ENCODE assay signal across 1 cellular context in the genomic region with DNA sequence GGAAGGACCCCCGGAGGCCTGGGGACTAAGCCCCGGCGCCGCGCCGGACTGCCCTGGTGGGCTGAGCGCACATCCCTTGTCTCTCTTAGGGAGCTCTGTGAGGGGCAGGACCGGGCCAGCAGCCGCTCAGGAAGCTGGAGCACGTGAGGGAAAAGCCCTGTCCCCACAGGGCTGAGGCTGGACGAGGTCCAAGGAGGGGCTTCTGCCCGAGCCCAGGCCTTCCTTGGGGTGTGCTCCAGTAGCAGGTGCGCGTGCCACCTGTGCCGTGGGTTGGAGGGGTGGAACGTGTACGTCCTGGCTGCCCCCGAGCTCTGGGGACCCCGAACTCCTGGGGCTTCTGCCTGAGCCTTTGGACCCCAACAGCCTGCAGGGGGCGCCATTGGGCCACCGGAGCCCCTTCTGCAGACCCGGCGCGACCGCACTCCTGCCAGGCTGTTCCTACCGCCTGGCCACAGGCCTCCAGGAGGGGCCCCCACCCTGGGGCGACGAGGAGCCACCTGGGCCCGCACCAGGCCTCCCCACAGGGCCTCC.
A peak's percentile ranks its signal among the peaks of the same experiment; 100 is the strongest.
TF ChIP-seq lines count a peak whose summit lies in the region.

No MANE protein-coding gene starts in this region.

TF ChIP-seq in HepG2, 621 proteins besides CTCF, POLR2A, EP300 and RAD21 (continued from another document and continues in another):
- TF ChIP-seq, protein P1, sequence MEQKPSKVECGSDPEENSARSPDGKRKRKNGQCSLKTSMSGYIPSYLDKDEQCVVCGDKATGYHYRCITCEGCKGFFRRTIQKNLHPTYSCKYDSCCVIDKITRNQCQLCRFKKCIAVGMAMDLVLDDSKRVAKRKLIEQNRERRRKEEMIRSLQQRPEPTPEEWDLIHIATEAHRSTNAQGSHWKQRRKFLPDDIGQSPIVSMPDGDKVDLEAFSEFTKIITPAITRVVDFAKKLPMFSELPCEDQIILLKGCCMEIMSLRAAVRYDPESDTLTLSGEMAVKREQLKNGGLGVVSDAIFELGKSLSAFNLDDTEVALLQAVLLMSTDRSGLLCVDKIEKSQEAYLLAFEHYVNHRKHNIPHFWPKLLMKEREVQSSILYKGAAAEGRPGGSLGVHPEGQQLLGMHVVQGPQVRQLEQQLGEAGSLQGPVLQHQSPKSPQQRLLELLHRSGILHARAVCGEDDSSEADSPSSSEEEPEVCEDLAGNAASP (CRISPR knock-in tag; IDR thresholded peaks at IDR 0.05; ENCODE audit: borderline replicate concordance) = 0 out of 2 replicates have a peak, but pooled peaks have one; percentile 48
- 0 out of 2 replicates have a peak, but pooled peaks have one; percentile 49 for TF ChIP-seq ZNF124 (CRISPR knock-in tag; IDR thresholded peaks at IDR 0.05)
- TF ChIP-seq, protein P2, sequence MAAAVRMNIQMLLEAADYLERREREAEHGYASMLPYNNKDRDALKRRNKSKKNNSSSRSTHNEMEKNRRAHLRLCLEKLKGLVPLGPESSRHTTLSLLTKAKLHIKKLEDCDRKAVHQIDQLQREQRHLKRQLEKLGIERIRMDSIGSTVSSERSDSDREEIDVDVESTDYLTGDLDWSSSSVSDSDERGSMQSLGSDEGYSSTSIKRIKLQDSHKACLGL (CRISPR knock-in tag; IDR thresholded peaks at IDR 0.05) = no peak
- no peak; the same call in 1 of the 2 replicates for TF ChIP-seq NFKB2 (CRISPR knock-in tag; IDR thresholded peaks at IDR 0.05; ENCODE audit: borderline replicate concordance)
- 0 out of 2 replicates have a peak, but pooled peaks have one; percentile 26 for TF ChIP-seq NCOA2 (CRISPR knock-in tag; IDR thresholded peaks at IDR 0.05)
- no peak for TF ChIP-seq CAMTA2 (CRISPR knock-in tag; IDR thresholded peaks at IDR 0.05; ENCODE audit: borderline replicate concordance)
- TF ChIP-seq ZNF205 (CRISPR knock-in tag; IDR thresholded peaks at IDR 0.05) = no peak
- no peak for TF ChIP-seq HMGA1 (CRISPR knock-in tag; conservative IDR thresholded peaks at IDR 0.05)
- TF ChIP-seq REPIN1 (CRISPR knock-in tag; IDR thresholded peaks at IDR 0.05; ENCODE audit: borderline replicate concordance, low read depth) = no peak
- TF ChIP-seq ARNTL (CRISPR knock-in tag; IDR thresholded peaks at IDR 0.05) = no peak
- no peak for TF ChIP-seq ZNF567 (CRISPR knock-in tag; IDR thresholded peaks at IDR 0.05; ENCODE audit: borderline replicate concordance)
- TF ChIP-seq GATA4 (IDR thresholded peaks at IDR 0.05; ENCODE audit: borderline replicate concordance, low read depth) = no peak
- TF ChIP-seq, protein P3, sequence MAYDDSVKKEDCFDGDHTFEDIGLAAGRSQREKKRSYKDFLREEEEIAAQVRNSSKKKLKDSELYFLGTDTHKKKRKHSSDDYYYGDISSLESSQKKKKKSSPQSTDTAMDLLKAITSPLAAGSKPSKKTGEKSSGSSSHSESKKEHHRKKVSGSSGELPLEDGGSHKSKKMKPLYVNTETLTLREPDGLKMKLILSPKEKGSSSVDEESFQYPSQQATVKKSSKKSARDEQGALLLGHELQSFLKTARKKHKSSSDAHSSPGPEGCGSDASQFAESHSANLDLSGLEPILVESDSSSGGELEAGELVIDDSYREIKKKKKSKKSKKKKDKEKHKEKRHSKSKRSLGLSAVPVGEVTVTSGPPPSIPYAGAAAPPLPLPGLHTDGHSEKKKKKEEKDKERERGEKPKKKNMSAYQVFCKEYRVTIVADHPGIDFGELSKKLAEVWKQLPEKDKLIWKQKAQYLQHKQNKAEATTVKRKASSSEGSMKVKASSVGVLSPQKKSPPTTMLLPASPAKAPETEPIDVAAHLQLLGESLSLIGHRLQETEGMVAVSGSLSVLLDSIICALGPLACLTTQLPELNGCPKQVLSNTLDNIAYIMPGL (CRISPR knock-in tag; IDR thresholded peaks at IDR 0.05; ENCODE audit: borderline replicate concordance in 1 of 2, low read depth in 1 of 2) = peak in 1 of 2 experiments; percentile 66; a peak in 2 of 4 replicates
- peak; percentile 58; the same call in 1 of the 2 replicates for TF ChIP-seq ZSCAN25 (CRISPR knock-in tag; IDR thresholded peaks at IDR 0.05)
- peak; percentile 50; the same call in 1 of the 2 replicates for TF ChIP-seq MTA1 (CRISPR knock-in tag; IDR thresholded peaks at IDR 0.05; ENCODE audit: borderline replicate concordance)
- TF ChIP-seq KDM3A (CRISPR knock-in tag; IDR thresholded peaks at IDR 0.05; ENCODE audit: low read depth) = 0 out of 2 replicates have a peak, but pooled peaks have one; percentile 60
- TF ChIP-seq, protein P4, sequence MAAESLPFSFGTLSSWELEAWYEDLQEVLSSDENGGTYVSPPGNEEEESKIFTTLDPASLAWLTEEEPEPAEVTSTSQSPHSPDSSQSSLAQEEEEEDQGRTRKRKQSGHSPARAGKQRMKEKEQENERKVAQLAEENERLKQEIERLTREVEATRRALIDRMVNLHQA (CRISPR knock-in tag; IDR thresholded peaks at IDR 0.05) = no peak
- no peak for TF ChIP-seq PPARG (CRISPR knock-in tag; conservative IDR thresholded peaks at IDR 0.05)
- TF ChIP-seq HDAC2 (CRISPR knock-in tag; IDR thresholded peaks at IDR 0.05) = 0 out of 2 replicates have a peak, but pooled peaks have one; percentile 34
- TF ChIP-seq ZNF83 (CRISPR knock-in tag; IDR thresholded peaks at IDR 0.05; ENCODE audit: borderline replicate concordance) = 0 out of 2 replicates have a peak, but pooled peaks have one; percentile 60
- 0 out of 2 replicates have a peak, but pooled peaks have one; percentile 24 for TF ChIP-seq DMAP1 (CRISPR knock-in tag; IDR thresholded peaks at IDR 0.05)
- TF ChIP-seq TEAD2 (CRISPR knock-in tag; IDR thresholded peaks at IDR 0.05) = no peak
- TF ChIP-seq HHEX (CRISPR knock-in tag; IDR thresholded peaks at IDR 0.05) = no peak
- no peak for TF ChIP-seq SNAI1 (CRISPR knock-in tag; IDR thresholded peaks at IDR 0.05; ENCODE audit: borderline replicate concordance)
- TF ChIP-seq STAG1 (CRISPR knock-in tag; IDR thresholded peaks at IDR 0.05) = peak; percentile 93
- no peak for TF ChIP-seq JUN (CRISPR knock-in tag; IDR thresholded peaks at IDR 0.05)
- peak; percentile 36 for TF ChIP-seq SRSF1 (optimal IDR thresholded peaks at IDR 0.05; ENCODE audit: low read depth, low read length)
- no peak for TF ChIP-seq ZBTB42 (CRISPR knock-in tag; IDR thresholded peaks at IDR 0.05)
- no peak for TF ChIP-seq GZF1 (CRISPR knock-in tag; IDR thresholded peaks at IDR 0.05)
- TF ChIP-seq ZNF282 (IDR thresholded peaks at IDR 0.05; ENCODE audit: partially characterized antibody) = no peak
- TF ChIP-seq SNAPC2 (CRISPR knock-in tag; IDR thresholded peaks at IDR 0.05) = no peak
- TF ChIP-seq RXRA (CRISPR knock-in tag; IDR thresholded peaks at IDR 0.05) = peak; percentile 61
- 0 out of 2 replicates have a peak, but pooled peaks have one; percentile 28 for TF ChIP-seq RFXANK (CRISPR knock-in tag; IDR thresholded peaks at IDR 0.05)
- TF ChIP-seq, protein P5, sequence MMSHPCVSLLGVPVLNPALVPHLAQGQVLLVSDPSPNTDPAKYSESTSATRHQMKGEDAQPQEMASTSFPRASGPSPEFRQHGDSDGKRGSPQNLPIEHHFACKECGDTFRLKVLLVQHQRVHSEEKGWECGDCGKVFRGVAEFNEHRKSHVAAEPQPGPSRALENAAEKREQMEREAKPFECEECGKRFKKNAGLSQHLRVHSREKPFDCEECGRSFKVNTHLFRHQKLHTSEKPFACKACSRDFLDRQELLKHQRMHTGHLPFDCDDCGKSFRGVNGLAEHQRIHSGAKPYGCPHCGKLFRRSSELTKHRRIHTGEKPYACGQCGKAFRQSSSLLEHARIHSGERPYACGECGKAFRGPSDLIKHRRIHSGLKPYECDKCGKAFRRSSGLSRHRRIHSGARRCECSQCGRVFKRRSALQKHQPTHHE (CRISPR knock-in tag; IDR thresholded peaks at IDR 0.05; ENCODE audit: borderline replicate concordance) = no peak
- TF ChIP-seq NFIC (IDR thresholded peaks at IDR 0.05; ENCODE audit: low read length) = no peak
- TF ChIP-seq MAFF (IDR thresholded peaks at IDR 0.05; ENCODE audit: low read depth, low read length) = no peak
- TF ChIP-seq MBNL3 (CRISPR knock-in tag; conservative IDR thresholded peaks at IDR 0.05) = no peak
- TF ChIP-seq SKI (IDR thresholded peaks at IDR 0.05; ENCODE audit: partially characterized antibody) = no peak
- TF ChIP-seq MED13 (CRISPR knock-in tag; IDR thresholded peaks at IDR 0.05) = no peak
- TF ChIP-seq, protein P6, sequence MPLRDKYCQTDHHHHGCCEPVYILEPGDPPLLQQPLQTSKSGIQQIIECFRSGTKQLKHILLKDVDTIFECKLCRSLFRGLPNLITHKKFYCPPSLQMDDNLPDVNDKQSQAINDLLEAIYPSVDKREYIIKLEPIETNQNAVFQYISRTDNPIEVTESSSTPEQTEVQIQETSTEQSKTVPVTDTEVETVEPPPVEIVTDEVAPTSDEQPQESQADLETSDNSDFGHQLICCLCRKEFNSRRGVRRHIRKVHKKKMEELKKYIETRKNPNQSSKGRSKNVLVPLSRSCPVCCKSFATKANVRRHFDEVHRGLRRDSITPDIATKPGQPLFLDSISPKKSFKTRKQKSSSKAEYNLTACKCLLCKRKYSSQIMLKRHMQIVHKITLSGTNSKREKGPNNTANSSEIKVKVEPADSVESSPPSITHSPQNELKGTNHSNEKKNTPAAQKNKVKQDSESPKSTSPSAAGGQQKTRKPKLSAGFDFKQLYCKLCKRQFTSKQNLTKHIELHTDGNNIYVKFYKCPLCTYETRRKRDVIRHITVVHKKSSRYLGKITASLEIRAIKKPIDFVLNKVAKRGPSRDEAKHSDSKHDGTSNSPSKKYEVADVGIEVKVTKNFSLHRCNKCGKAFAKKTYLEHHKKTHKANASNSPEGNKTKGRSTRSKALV (CRISPR knock-in tag; IDR thresholded peaks at IDR 0.05) = no peak
- TF ChIP-seq ZSCAN31 (CRISPR knock-in tag; IDR thresholded peaks at IDR 0.05; ENCODE audit: low read depth) = no peak
- TF ChIP-seq ZNF652 (CRISPR knock-in tag; IDR thresholded peaks at IDR 0.05; ENCODE audit: borderline replicate concordance, low read depth) = no peak
- TF ChIP-seq STAT5B (CRISPR knock-in tag; IDR thresholded peaks at IDR 0.05) = no peak
- TF ChIP-seq ZNF234 (CRISPR knock-in tag; conservative IDR thresholded peaks at IDR 0.05) = no peak
- no peak for TF ChIP-seq ZNF557 (CRISPR knock-in tag; IDR thresholded peaks at IDR 0.05)
- no peak for TF ChIP-seq NR3C1 (CRISPR knock-in tag; IDR thresholded peaks at IDR 0.05)
- TF ChIP-seq, protein P7, sequence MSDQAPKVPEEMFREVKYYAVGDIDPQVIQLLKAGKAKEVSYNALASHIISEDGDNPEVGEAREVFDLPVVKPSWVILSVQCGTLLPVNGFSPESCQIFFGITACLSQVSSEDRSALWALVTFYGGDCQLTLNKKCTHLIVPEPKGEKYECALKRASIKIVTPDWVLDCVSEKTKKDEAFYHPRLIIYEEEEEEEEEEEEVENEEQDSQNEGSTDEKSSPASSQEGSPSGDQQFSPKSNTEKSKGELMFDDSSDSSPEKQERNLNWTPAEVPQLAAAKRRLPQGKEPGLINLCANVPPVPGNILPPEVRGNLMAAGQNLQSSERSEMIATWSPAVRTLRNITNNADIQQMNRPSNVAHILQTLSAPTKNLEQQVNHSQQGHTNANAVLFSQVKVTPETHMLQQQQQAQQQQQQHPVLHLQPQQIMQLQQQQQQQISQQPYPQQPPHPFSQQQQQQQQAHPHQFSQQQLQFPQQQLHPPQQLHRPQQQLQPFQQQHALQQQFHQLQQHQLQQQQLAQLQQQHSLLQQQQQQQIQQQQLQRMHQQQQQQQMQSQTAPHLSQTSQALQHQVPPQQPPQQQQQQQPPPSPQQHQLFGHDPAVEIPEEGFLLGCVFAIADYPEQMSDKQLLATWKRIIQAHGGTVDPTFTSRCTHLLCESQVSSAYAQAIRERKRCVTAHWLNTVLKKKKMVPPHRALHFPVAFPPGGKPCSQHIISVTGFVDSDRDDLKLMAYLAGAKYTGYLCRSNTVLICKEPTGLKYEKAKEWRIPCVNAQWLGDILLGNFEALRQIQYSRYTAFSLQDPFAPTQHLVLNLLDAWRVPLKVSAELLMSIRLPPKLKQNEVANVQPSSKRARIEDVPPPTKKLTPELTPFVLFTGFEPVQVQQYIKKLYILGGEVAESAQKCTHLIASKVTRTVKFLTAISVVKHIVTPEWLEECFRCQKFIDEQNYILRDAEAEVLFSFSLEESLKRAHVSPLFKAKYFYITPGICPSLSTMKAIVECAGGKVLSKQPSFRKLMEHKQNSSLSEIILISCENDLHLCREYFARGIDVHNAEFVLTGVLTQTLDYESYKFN (CRISPR knock-in tag; conservative IDR thresholded peaks at IDR 0.05) = 0 out of 2 replicates have a peak, but pooled peaks have one; percentile 18
- no peak for TF ChIP-seq RCOR2 (CRISPR knock-in tag; IDR thresholded peaks at IDR 0.05)
- no peak for TF ChIP-seq HMG20B (CRISPR knock-in tag; conservative IDR thresholded peaks at IDR 0.05)
- TF ChIP-seq ZNF777 (CRISPR knock-in tag; IDR thresholded peaks at IDR 0.05) = no peak
- no peak for TF ChIP-seq NFKBIZ (CRISPR knock-in tag; IDR thresholded peaks at IDR 0.05)
- TF ChIP-seq, protein P8, sequence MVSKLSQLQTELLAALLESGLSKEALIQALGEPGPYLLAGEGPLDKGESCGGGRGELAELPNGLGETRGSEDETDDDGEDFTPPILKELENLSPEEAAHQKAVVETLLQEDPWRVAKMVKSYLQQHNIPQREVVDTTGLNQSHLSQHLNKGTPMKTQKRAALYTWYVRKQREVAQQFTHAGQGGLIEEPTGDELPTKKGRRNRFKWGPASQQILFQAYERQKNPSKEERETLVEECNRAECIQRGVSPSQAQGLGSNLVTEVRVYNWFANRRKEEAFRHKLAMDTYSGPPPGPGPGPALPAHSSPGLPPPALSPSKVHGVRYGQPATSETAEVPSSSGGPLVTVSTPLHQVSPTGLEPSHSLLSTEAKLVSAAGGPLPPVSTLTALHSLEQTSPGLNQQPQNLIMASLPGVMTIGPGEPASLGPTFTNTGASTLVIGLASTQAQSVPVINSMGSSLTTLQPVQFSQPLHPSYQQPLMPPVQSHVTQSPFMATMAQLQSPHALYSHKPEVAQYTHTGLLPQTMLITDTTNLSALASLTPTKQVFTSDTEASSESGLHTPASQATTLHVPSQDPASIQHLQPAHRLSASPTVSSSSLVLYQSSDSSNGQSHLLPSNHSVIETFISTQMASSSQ (IDR thresholded peaks at IDR 0.05; ENCODE audit: low read depth) = no peak
- TF ChIP-seq, protein P8 (CRISPR knock-in tag; IDR thresholded peaks at IDR 0.05; ENCODE audit: borderline replicate concordance) = 0 out of 2 replicates have a peak, but pooled peaks have one; percentile 30
- no peak for TF ChIP-seq IRF2 (CRISPR knock-in tag; IDR thresholded peaks at IDR 0.05)
- no peak for TF ChIP-seq ATF7-NPFF (CRISPR knock-in tag; IDR thresholded peaks at IDR 0.05; ENCODE audit: low read depth)
